In the genomic region with DNA sequence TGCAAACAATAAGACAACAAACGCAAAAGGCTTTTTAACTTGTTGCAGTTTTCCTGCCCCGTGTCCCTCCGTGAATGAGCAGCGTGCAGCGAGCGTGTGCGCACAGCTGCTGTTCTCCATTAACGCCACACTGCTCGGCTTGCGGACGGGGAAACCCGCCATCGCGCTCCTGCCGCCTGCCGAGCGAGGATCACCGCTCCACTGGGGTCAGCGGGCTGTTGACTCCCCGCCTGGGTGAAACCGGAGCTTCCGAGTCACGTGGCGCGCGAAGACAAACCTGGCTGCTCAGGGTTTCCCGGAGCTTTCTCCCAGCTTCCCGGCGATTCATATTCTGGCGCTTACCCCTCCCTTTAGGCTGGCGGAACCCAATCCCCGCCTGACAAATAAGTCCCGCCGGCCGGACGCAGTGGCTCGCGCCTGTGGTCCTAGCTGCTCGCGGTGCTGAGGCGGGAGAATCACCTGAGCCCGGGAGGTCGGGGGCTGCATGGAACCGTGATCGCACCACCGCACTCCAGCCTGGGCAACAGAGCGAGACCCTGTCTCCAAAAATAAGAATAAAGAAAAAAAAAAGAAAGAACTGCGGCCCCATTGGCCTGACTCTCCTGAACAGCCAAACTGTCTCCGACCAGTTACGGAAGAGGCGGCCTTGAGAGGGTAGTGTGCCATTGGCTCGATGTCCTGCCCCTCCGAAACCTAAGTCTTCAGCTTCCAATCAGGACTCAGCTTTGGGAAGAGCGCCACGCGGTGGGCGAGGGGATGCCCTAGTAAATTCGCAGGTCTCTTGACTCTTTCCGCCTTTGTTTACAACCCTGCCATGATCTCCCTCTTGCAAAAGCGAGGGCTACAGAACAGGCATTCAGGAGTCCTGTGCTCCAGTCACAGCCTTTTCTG, we compare ENCODE assay signal across 1 cellular context.
A peak's percentile ranks its signal among the peaks of the same experiment; 100 is the strongest.
TF ChIP-seq lines count a peak whose summit lies in the region.

A gene with protein sequence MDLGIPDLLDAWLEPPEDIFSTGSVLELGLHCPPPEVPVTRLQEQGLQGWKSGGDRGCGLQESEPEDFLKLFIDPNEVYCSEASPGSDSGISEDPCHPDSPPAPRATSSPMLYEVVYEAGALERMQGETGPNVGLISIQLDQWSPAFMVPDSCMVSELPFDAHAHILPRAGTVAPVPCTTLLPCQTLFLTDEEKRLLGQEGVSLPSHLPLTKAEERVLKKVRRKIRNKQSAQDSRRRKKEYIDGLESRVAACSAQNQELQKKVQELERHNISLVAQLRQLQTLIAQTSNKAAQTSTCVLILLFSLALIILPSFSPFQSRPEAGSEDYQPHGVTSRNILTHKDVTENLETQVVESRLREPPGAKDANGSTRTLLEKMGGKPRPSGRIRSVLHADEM (plus strand): TSS at position 794 of the 891 bp plus-strand sequence. CDS start 624 bp downstream, outside the sequence.

TF ChIP-seq in HEK293, 187 proteins besides CTCF, POLR2A, EP300 and RAD21 (continued from another document and continues in another):
- TF ChIP-seq, protein P1, sequence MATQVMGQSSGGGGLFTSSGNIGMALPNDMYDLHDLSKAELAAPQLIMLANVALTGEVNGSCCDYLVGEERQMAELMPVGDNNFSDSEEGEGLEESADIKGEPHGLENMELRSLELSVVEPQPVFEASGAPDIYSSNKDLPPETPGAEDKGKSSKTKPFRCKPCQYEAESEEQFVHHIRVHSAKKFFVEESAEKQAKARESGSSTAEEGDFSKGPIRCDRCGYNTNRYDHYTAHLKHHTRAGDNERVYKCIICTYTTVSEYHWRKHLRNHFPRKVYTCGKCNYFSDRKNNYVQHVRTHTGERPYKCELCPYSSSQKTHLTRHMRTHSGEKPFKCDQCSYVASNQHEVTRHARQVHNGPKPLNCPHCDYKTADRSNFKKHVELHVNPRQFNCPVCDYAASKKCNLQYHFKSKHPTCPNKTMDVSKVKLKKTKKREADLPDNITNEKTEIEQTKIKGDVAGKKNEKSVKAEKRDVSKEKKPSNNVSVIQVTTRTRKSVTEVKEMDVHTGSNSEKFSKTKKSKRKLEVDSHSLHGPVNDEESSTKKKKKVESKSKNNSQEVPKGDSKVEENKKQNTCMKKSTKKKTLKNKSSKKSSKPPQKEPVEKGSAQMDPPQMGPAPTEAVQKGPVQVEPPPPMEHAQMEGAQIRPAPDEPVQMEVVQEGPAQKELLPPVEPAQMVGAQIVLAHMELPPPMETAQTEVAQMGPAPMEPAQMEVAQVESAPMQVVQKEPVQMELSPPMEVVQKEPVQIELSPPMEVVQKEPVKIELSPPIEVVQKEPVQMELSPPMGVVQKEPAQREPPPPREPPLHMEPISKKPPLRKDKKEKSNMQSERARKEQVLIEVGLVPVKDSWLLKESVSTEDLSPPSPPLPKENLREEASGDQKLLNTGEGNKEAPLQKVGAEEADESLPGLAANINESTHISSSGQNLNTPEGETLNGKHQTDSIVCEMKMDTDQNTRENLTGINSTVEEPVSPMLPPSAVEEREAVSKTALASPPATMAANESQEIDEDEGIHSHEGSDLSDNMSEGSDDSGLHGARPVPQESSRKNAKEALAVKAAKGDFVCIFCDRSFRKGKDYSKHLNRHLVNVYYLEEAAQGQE (tag by site-specific recombination; IDR thresholded peaks at IDR 0.05), result no peak; the same call in 1 of the 2 replicates
- TF ChIP-seq, protein P2, sequence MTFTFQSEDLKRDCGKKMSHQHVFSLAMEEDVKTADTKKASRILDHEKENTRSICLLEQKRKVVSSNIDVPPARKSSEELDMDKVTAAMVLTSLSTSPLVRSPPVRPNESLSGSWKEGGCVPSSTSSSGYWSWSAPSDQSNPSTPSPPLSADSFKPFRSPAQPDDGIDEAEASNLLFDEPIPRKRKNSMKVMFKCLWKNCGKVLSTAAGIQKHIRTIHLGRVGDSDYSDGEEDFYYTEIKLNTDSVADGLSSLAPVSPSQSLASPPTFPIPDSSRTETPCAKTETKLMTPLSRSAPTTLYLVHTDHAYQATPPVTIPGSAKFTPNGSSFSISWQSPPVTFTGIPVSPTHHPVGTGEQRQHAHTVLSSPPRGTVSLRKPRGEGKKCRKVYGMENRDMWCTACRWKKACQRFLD (tag by site-specific recombination; IDR thresholded peaks at IDR 0.05), result no peak
- TF ChIP-seq ZNF530 (tag by site-specific recombination; IDR thresholded peaks at IDR 0.05; ENCODE audit: low read depth) (no peak), SETDB1 (IDR thresholded peaks at IDR 0.05; ENCODE audit: insufficient read length, low read length) (no peak), ZNF112 (tag by site-specific recombination; IDR thresholded peaks at IDR 0.05) (no peak), ZNF544 (tag by site-specific recombination; IDR thresholded peaks at IDR 0.05) (no peak), ZBTB8A (tag by site-specific recombination; IDR thresholded peaks at IDR 0.05) (peak; percentile 75), SCRT2 (tag by site-specific recombination; IDR thresholded peaks at IDR 0.05) (peak; percentile 91), ZBTB48 (tag by site-specific recombination; IDR thresholded peaks at IDR 0.05) (peak; percentile 69; the same call in 1 of the 2 replicates), ZSCAN30 (tag by site-specific recombination; IDR thresholded peaks at IDR 0.05) (peak; percentile 80; the same call in 1 of the 2 replicates), ZNF335 (tag by site-specific recombination; conservative IDR thresholded peaks at IDR 0.05) (peak; percentile 99), ZNF211 (tag by site-specific recombination; IDR thresholded peaks at IDR 0.05; ENCODE audit: low read depth) (no peak), SALL2 (tag by site-specific recombination; IDR thresholded peaks at IDR 0.05; ENCODE audit: borderline replicate concordance) (no peak), BCL11B (tag by site-specific recombination; IDR thresholded peaks at IDR 0.05; ENCODE audit: low read depth) (peak; percentile 87), HOXC10 (CRISPR knock-in tag; IDR thresholded peaks at IDR 0.05) (no peak), ZNF785 (tag by site-specific recombination; IDR thresholded peaks at IDR 0.05) (no peak), SP2 (tag by site-specific recombination; IDR thresholded peaks at IDR 0.05) (peak; percentile 95), ZSCAN23 (tag by site-specific recombination; IDR thresholded peaks at IDR 0.05) (0 out of 2 replicates have a peak, but pooled peaks have one; percentile 33), OSR2 (tag by site-specific recombination; IDR thresholded peaks at IDR 0.05) (peak; percentile 68), MZF1 (tag by site-specific recombination; IDR thresholded peaks at IDR 0.05; ENCODE audit: borderline replicate concordance) (peak; percentile 73; the same call in 1 of the 2 replicates), ZNF274 (IDR thresholded peaks at IDR 0.05; ENCODE audit: low read length) (no peak), ZNF274 (tag by site-specific recombination; IDR thresholded peaks at IDR 0.05; ENCODE audit: borderline replicate concordance) (no peak), ZBTB21 (tag by site-specific recombination; IDR thresholded peaks at IDR 0.05) (0 out of 2 replicates have a peak, but pooled peaks have one; percentile 6), ZNF510 (tag by site-specific recombination; IDR thresholded peaks at IDR 0.05; ENCODE audit: insufficient replicate concordance) (no peak), ZNF223 (tag by site-specific recombination; IDR thresholded peaks at IDR 0.05) (no peak), ZFP41 (tag by site-specific recombination; IDR thresholded peaks at IDR 0.05; ENCODE audit: borderline replicate concordance) (no peak), ZBTB7A (tag by site-specific recombination; IDR thresholded peaks at IDR 0.05; ENCODE audit: low read depth) (no peak), BCL11A (tag by site-specific recombination; IDR thresholded peaks at IDR 0.05; ENCODE audit: low read depth) (peak; percentile 94)
- TF ChIP-seq, protein P3, sequence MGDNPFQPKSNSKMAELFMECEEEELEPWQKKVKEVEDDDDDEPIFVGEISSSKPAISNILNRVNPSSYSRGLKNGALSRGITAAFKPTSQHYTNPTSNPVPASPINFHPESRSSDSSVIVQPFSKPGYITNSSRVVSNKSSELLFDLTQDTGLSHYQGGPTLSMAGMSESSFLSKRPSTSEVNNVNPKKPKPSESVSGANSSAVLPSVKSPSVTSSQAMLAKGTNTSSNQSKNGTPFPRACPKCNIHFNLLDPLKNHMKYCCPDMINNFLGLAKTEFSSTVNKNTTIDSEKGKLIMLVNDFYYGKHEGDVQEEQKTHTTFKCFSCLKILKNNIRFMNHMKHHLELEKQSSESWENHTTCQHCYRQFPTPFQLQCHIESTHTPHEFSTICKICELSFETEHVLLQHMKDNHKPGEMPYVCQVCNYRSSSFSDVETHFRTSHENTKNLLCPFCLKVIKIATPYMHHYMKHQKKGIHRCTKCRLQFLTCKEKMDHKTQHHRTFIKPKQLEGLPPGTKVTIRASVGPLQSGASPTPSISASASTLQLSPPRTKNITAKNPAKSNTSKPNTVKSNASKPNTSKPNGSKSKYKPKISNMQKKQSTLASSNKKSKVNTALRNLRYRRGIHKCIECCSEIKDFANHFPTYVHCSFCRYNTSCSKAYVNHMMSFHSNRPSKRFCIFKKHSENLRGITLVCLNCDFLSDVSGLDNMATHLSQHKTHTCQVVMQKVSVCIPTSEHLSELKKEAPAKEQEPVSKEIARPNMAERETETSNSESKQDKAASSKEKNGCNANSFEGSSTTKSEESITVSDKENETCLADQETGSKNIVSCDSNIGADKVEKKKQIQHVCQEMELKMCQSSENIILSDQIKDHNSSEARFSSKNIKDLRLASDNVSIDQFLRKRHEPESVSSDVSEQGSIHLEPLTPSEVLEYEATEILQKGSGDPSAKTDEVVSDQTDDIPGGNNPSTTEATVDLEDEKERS (tag by site-specific recombination; IDR thresholded peaks at IDR 0.05), result 0 out of 2 replicates have a peak, but pooled peaks have one; percentile 8
- TF ChIP-seq, protein P4, sequence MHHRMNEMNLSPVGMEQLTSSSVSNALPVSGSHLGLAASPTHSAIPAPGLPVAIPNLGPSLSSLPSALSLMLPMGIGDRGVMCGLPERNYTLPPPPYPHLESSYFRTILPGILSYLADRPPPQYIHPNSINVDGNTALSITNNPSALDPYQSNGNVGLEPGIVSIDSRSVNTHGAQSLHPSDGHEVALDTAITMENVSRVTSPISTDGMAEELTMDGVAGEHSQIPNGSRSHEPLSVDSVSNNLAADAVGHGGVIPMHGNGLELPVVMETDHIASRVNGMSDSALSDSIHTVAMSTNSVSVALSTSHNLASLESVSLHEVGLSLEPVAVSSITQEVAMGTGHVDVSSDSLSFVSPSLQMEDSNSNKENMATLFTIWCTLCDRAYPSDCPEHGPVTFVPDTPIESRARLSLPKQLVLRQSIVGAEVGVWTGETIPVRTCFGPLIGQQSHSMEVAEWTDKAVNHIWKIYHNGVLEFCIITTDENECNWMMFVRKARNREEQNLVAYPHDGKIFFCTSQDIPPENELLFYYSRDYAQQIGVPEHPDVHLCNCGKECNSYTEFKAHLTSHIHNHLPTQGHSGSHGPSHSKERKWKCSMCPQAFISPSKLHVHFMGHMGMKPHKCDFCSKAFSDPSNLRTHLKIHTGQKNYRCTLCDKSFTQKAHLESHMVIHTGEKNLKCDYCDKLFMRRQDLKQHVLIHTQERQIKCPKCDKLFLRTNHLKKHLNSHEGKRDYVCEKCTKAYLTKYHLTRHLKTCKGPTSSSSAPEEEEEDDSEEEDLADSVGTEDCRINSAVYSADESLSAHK (tag by site-specific recombination; IDR thresholded peaks at IDR 0.05), result 0 out of 2 replicates have a peak, but pooled peaks have one; percentile 21
- TF ChIP-seq, protein P5, sequence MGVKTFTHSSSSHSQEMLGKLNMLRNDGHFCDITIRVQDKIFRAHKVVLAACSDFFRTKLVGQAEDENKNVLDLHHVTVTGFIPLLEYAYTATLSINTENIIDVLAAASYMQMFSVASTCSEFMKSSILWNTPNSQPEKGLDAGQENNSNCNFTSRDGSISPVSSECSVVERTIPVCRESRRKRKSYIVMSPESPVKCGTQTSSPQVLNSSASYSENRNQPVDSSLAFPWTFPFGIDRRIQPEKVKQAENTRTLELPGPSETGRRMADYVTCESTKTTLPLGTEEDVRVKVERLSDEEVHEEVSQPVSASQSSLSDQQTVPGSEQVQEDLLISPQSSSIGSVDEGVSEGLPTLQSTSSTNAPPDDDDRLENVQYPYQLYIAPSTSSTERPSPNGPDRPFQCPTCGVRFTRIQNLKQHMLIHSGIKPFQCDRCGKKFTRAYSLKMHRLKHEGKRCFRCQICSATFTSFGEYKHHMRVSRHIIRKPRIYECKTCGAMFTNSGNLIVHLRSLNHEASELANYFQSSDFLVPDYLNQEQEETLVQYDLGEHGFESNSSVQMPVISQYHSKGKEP (tag by site-specific recombination; IDR thresholded peaks at IDR 0.05), result no peak; the same call in 1 of the 2 replicates
- TF ChIP-seq, protein P6, sequence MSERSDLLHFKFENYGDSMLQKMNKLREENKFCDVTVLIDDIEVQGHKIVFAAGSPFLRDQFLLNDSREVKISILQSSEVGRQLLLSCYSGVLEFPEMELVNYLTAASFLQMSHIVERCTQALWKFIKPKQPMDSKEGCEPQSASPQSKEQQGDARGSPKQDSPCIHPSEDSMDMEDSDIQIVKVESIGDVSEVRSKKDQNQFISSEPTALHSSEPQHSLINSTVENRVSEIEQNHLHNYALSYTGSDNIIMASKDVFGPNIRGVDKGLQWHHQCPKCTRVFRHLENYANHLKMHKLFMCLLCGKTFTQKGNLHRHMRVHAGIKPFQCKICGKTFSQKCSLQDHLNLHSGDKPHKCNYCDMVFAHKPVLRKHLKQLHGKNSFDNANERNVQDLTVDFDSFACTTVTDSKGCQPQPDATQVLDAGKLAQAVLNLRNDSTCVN (tag by site-specific recombination; optimal IDR thresholded peaks at IDR 0.05), result peak; percentile 75
- TF ChIP-seq, protein P7, sequence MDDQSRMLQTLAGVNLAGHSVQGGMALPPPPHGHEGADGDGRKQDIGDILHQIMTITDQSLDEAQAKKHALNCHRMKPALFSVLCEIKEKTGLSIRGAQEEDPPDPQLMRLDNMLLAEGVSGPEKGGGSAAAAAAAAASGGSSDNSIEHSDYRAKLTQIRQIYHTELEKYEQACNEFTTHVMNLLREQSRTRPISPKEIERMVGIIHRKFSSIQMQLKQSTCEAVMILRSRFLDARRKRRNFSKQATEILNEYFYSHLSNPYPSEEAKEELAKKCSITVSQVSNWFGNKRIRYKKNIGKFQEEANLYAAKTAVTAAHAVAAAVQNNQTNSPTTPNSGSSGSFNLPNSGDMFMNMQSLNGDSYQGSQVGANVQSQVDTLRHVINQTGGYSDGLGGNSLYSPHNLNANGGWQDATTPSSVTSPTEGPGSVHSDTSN (CRISPR knock-in tag; IDR thresholded peaks at IDR 0.05), result peak; percentile 96
- TF ChIP-seq, protein P8, sequence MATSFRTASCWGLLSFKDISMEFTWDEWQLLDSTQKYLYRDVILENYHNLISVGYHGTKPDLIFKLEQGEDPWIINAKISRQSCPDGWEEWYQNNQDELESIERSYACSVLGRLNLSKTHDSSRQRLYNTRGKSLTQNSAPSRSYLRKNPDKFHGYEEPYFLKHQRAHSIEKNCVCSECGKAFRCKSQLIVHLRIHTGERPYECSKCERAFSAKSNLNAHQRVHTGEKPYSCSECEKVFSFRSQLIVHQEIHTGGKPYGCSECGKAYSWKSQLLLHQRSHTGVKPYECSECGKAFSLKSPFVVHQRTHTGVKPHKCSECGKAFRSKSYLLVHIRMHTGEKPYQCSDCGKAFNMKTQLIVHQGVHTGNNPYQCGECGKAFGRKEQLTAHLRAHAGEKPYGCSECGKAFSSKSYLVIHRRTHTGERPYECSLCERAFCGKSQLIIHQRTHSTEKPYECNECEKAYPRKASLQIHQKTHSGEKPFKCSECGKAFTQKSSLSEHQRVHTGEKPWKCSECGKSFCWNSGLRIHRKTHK (tag by site-specific recombination; IDR thresholded peaks at IDR 0.05), result no peak
- TF ChIP-seq, protein P9, sequence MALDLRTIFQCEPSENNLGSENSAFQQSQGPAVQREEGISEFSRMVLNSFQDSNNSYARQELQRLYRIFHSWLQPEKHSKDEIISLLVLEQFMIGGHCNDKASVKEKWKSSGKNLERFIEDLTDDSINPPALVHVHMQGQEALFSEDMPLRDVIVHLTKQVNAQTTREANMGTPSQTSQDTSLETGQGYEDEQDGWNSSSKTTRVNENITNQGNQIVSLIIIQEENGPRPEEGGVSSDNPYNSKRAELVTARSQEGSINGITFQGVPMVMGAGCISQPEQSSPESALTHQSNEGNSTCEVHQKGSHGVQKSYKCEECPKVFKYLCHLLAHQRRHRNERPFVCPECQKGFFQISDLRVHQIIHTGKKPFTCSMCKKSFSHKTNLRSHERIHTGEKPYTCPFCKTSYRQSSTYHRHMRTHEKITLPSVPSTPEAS (tag by site-specific recombination; IDR thresholded peaks at IDR 0.05), result no peak
